Comparison of ENCODE assay signal across 16 cellular contexts in the genomic region with DNA sequence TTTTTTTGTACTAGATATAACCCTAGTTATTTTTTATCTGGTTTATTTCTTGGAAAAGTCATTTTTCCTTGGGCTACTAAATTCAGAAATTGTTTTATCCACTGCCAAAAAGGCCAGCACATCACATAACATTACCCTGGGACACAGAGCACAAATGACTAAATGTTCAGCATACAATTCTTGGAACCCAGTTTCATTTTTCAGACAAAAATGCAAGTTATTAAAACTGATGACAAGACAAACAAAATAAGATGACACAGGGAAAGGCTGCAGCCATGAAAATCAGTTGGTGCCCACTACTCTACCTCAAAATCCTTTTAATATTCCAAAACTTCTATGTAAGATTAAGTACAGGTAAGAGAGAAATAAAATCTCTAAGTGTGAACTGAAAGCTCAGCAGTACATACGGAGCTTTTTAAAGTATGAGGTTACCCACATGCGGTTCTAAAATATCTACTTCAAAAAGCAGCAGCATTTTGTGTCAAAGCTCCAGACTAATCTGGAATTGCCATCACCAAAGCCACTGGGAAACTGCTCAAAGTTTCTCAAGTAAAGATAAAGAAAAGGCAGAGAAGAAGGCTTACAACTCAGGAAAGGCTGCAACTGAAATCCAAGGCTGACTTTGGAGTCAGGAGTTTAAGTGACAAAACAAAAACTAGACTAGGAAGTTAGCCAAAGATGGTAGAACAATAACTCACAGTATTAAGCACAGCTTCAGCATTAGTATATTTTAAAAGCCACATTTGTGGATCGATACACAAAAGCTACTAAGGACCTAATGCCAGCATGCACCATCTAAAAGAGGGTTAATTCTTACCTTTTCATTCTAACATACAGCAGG. TPM values are rescaled to one million over a fixed set of nuclear protein-coding genes. Genes with fewer than 3 reads are reported as not detected.
DNase-seq lines count a peak whose midpoint lies in the region; ATAC-seq and TF ChIP-seq lines count a peak whose summit lies in the region.
"Had no signal": no experiment of that assay in that cellular context is flagged by ENCODE, and none has a peak within 500 bp of the region (broad histone marks: within the 10 kb centered on the region; RNA-seq: fewer than 3 reads in every experiment).

No MANE protein-coding gene starts in this region.

- no peaks in the 10 kb centered on the region for H3K27me3 Mint-ChIP-seq in CD4-positive, alpha-beta T cell

- no peak for TF ChIP-seq CTCF in CD4-positive, alpha-beta T cell (IDR thresholded peaks at IDR 0.05)

- H3K27ac ChIP-seq in CD4-positive, alpha-beta T cell (ENCODE audit: low read depth, low read length): no peak overlapping the region
- peak overlapping the region; percentile 19 for H3K27ac ChIP-seq in adipose tissue (ENCODE audit: low read depth, low read length)

- no peaks in the 10 kb centered on the region for H3K9me3 Mint-ChIP-seq in CD4-positive, alpha-beta T cell
- H3K9me3 Mint-ChIP-seq: neural crest cell had no signal

- CTCF ChIA-PET in CD4-positive, alpha-beta T cell (lab: Charles Lee): interaction anchor here (1.4 kb wide), 1 partner anchor 117 kb away, joined by 3 read pairs; the partner anchor contains the start of gene ZNF821

- intact Hi-C loops in CD4-positive, alpha-beta T cell (cut with DNase I, micrococcal nuclease): loop anchor here (5.0 kb wide), 2 partner anchors 115 to 195 kb away; partner anchors contain the start of gene ZNF821 (in 1 of the 2)

- peak overlapping the region; percentile 3 for H3K27ac Mint-ChIP-seq in CD4-positive, alpha-beta T cell

- DNase-seq in CD4-positive, alpha-beta T cell: no peak
- DNase-seq in HCEC 1CT (peak; percentile 3), midbrain (lab: John Stamatoyannopoulos, UW) (peak; percentile 38), NK-92 (lab: John Stamatoyannopoulos, UW; ENCODE audit: unreplicated experiment) (no peak), erythroblast (lab: John Stamatoyannopoulos, UW) (no peak), DMS114 treated with DMSO at 0.1 percent for 48 hours (lab: John Stamatoyannopoulos, UW; ENCODE audit: unreplicated experiment) (no peak)
- DNase-seq: cerebellar nuclear complex, DND-41, islet precursor cell, mesendoderm, NCI-H2081, NCI-H69, SW 1271 had no signal

- POLR2A ChIA-PET in CD4-positive, alpha-beta T cell (lab: Charles Lee): interaction anchor here (0.6 kb wide), 1 partner anchor 13 kb away, joined by 4 read pairs; no protein-coding TSS in a partner anchor

- H3K9me3 ChIP-seq in CD4-positive, alpha-beta T cell (ENCODE audit: control insufficient read depth, low read length): no peaks in the 10 kb centered on the region

- 76 to 89% (median 83%) methylated on average over 3 of the region's 3 CpGs for WGBS in adipose tissue, 3 donors

- no peak overlapping the region for H3K4me3 Mint-ChIP-seq in CD4-positive, alpha-beta T cell
- H3K4me3 Mint-ChIP-seq: neural crest cell had no signal

- TF ChIP-seq POLR2A in erythroblast (IDR thresholded peaks at IDR 0.05; ENCODE audit: low read length): no peak

- peaks cover 88% of the 10 kb centered on the region for H3K36me3 Mint-ChIP-seq in CD4-positive, alpha-beta T cell (ENCODE audit: low read depth)

- no peak for ATAC-seq in CD4-positive, alpha-beta T cell (ENCODE audit: poor library complexity)
- no peak for ATAC-seq in GM21717 (IDR thresholded peaks at IDR 0.05; ENCODE audit: unreplicated experiment)

- H3K27me3 ChIP-seq in CD4-positive, alpha-beta T cell (ENCODE audit: control insufficient read depth, insufficient read depth, low read length): no peaks in the 10 kb centered on the region

- H3K4me1 Mint-ChIP-seq in CD4-positive, alpha-beta T cell (ENCODE audit: low read depth): peaks cover 18% of the 10 kb centered on the region

RNA-seq across cellular contexts. Expression of gene AP1G1, which starts 41.4 kb away (rescaled TPM):
- total RNA-seq in CD4-positive, alpha-beta T cell: 100 to 1,000 TPM; 171 to 175 TPM
- 10 to 100 TPM; 13.3 to 23.4 (median 22.9) TPM for polyA plus RNA-seq in adipose tissue

RNA-seq across cellular contexts. Expression of gene PHLPP2, which starts 42.8 kb away (rescaled TPM):
- total RNA-seq in CD4-positive, alpha-beta T cell: 1 to 10 TPM; 7.1 to 7.7 TPM
- polyA plus RNA-seq in adipose tissue: 1 to 10 TPM; 1.1 to 3.5 (median 1.6) TPM

Comparison
In these comparisons a context has a peak if more than half of its experiments do, and no peak if none do; other contexts are left out.
1. DNase-seq: peak in HCEC 1CT (single experiment) and midbrain (single experiment); none in CD4-positive, alpha-beta T cell (0 of 10), NK-92 (single experiment), erythroblast (0 of 2) and DMS114 treated with DMSO at 0.1 percent for 48 hours (single experiment).